Comparison of ENCODE assay signal across 32 cellular contexts in genomic region chr5:98330871-98331270, GRCh38.
"Had no signal": no experiment of that assay in that cellular context is flagged by ENCODE, and none has a peak within 500 bp of the region (broad histone marks: within the 10 kb centered on the region; RNA-seq: fewer than 3 reads in every experiment).

No MANE protein-coding gene starts in this region.

- H3K36me3 ChIP-seq: adrenal gland, breast epithelium, Peyer's patch had no signal

- H3K27me3 Mint-ChIP-seq: activated CD4-positive, alpha-beta memory T cell treated with anti-CD3 and anti-CD28 coated beads for 36 hours; activated CD4-positive, alpha-beta T cell treated with anti-CD3 and anti-CD28 coated beads for 36 hours had no signal

- H3K9me3 Mint-ChIP-seq: activated CD4-positive, alpha-beta memory T cell treated with anti-CD3 and anti-CD28 coated beads for 36 hours; activated naive CD4-positive, alpha-beta T cell treated with anti-CD3 and anti-CD28 coated beads for 36 hours; activated T-cell treated with anti-CD3 and anti-CD28 coated beads, Interleukin-2, amount 50 U/mL, for 4 hours; activated T-helper 1 cell treated with anti-CD3 and anti-CD28 coated beads, Interleukin-12 subunit alpha, Interleukin-12 subunit beta, Interleukin-2, Interleukin-4 antibody, amounts not matched to agents 30 ng/mL and 10 ng/mL and 1 ng/mL, durations not matched to agents 14 hours and 24 hours and 36 hours had no signal

- H3K4me3 Mint-ChIP-seq: activated CD4-positive, alpha-beta memory T cell treated with anti-CD3 and anti-CD28 coated beads for 36 hours; activated CD4-positive, alpha-beta T cell treated with anti-CD3 and anti-CD28 coated beads for 36 hours; activated naive CD4-positive, alpha-beta T cell treated with anti-CD3 and anti-CD28 coated beads for 36 hours; activated T-cell treated with anti-CD3 and anti-CD28 coated beads, Interleukin-2, amount 50 U/mL, for 4 hours; activated T-helper 1 cell treated with anti-CD3 and anti-CD28 coated beads, Interleukin-12 subunit alpha, Interleukin-12 subunit beta, Interleukin-2, Interleukin-4 antibody, amounts not matched to agents 30 ng/mL and 10 ng/mL and 1 ng/mL, durations not matched to agents 14 hours and 24 hours and 36 hours; WTC11 had no signal

- H3K27ac ChIP-seq: adrenal gland, body of pancreas, breast epithelium, Peyer's patch had no signal

- H3K9me3 ChIP-seq: adrenal gland, body of pancreas, breast epithelium, Peyer's patch had no signal

- H3K27ac Mint-ChIP-seq: activated CD4-positive, alpha-beta memory T cell treated with anti-CD3 and anti-CD28 coated beads for 36 hours; activated CD4-positive, alpha-beta T cell treated with anti-CD3 and anti-CD28 coated beads for 36 hours; activated naive CD4-positive, alpha-beta T cell treated with anti-CD3 and anti-CD28 coated beads for 36 hours; activated naive CD4-positive, alpha-beta T cell treated with anti-CD3 and anti-CD28 coated beads, Interleukin-2, amount 50 U/mL, for 72 hours; activated T-helper 1 cell treated with anti-CD3 and anti-CD28 coated beads, Interleukin-12 subunit alpha, Interleukin-12 subunit beta, Interleukin-2, Interleukin-4 antibody, amounts not matched to agents 30 ng/mL and 10 ng/mL and 1 ng/mL, durations not matched to agents 14 hours and 24 hours and 36 hours; WTC11 had no signal

- FAIRE-seq: astrocyte had no signal

- DNase-seq: activated CD4-positive, alpha-beta memory T cell treated with anti-CD3 and anti-CD28 coated beads for 36 hours; activated CD4-positive, alpha-beta T cell treated with anti-CD3 and anti-CD28 coated beads for 36 hours; activated CD4-positive, alpha-beta T cell treated with anti-CD3 and anti-CD28 coated beads, Interleukin-2, amount 50 U/mL, for 1 hour; activated CD8-positive, alpha-beta memory T cell treated with anti-CD3 and anti-CD28 coated beads, Interleukin-2, amount 50 U/mL, for 4 hours; activated gamma-delta T cell treated with Interleukin-2 at 50 U/mL for 16 hours; activated naive CD4-positive, alpha-beta T cell treated with anti-CD3 and anti-CD28 coated beads for 36 hours; activated T-cell treated with anti-CD3 and anti-CD28 coated beads for 4 hours; activated T-cell treated with anti-CD3 and anti-CD28 coated beads, Interleukin-2, amount 50 U/mL, for 4 hours; adrenal gland; body of pancreas; KG1; NCI-H1105; NCI-H1417 treated with DMSO at 0.1 percent for 48 hours; NCI-H1694; NCI-H2029; NCI-H345; NCI-H524 treated with DMSO at 0.1 percent for 48 hours; NCI-H748 treated with DMSO at 0.1 percent for 48 hours; NK-92 treated with Interleukin-12 subunit alpha and Interleukin-12 subunit beta, amount 100 ng/mL, for 24 hours; PC-3; Peyer's patch; RPMI8226; SIG-M5; SW 1271; T-helper 1 cell; T-helper 2 cell; T-helper 9 cell had no signal

- H3K36me3 Mint-ChIP-seq: activated CD4-positive, alpha-beta memory T cell treated with anti-CD3 and anti-CD28 coated beads for 36 hours; activated naive CD4-positive, alpha-beta T cell treated with anti-CD3 and anti-CD28 coated beads, Interleukin-2, amount 50 U/mL, for 72 hours had no signal

- H3K4me1 ChIP-seq: adrenal gland, body of pancreas, breast epithelium, Peyer's patch had no signal

- H3K27me3 ChIP-seq: adrenal gland, body of pancreas, breast epithelium, Peyer's patch had no signal

- H3K4me3 ChIP-seq: adrenal gland, body of pancreas, breast epithelium, Peyer's patch had no signal

- H3K4me1 Mint-ChIP-seq: activated CD4-positive, alpha-beta T cell treated with anti-CD3 and anti-CD28 coated beads for 36 hours; WTC11 had no signal
